In the genomic region with DNA sequence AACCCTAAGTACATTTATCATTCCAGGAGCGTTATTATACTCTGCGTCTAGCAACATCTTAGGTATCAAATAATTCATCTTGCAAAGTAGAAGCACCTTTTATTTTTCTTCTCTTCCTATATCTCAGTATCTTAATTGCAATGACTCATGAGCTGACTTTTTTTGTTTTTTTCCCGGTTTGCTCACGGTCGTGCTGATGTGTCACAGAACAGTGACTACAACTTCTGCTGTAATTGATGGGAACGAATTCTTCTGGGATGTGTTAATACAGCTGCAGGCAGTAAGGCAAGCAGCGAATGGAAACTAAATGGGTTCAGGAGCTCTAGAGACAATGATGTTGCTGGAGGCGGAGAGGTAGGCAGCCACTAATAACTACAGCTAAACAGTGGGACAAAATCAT, we compare ENCODE assay signal across 14 cellular contexts.
DNase-seq lines count a peak whose midpoint lies in the region; ATAC-seq, FAIRE-seq and TF ChIP-seq lines count a peak whose summit lies in the region.
"Had no signal": no experiment of that assay in that cellular context is flagged by ENCODE, and none has a peak within 500 bp of the region (broad histone marks: within the 10 kb centered on the region; RNA-seq: fewer than 3 reads in every experiment).

No MANE protein-coding gene starts in this region.

- no peak for TF ChIP-seq CTCF in mammary epithelial cell (conservative IDR thresholded peaks at IDR 0.05 in 1 of 2, IDR thresholded peaks at IDR 0.05 in 1 of 2; ENCODE audit: extremely low read depth in 1 of 2, insufficient read depth in 1 of 2, low read depth in 1 of 2, low read length in 2 of 2)
- no peak for TF ChIP-seq CTCF in kidney epithelial cell (IDR thresholded peaks at IDR 0.05; ENCODE audit: insufficient read depth, low read length, poor library complexity, severe bottlenecking)
- no peak for TF ChIP-seq CTCF in transverse colon (IDR thresholded peaks at IDR 0.05)

- H3K27me3 ChIP-seq in mammary epithelial cell (ENCODE audit: insufficient read depth, low read length) (no peaks in the 10 kb centered on the region), kidney epithelial cell (ENCODE audit: control insufficient read depth, insufficient read depth, low read length) (no peaks in the 10 kb centered on the region), transverse colon (no peaks in the 10 kb centered on the region)
- H3K27me3 ChIP-seq: esophagus squamous epithelium had no signal

- CTCF ChIA-PET in mammary epithelial cell (lab: Charles Lee; ENCODE audit: low non-redundant PET), result no interaction called here

- 31% methylated on average over 8 of the region's 8 CpGs for WGBS in mammary epithelial cell (ENCODE audit: low coverage, missing lambda C conversion rate)
- WGBS in transverse colon (ENCODE audit: low coverage in 1 of 2), 2 donors, result 82 to 94% methylated on average over 2 to 8 of the region's 8 CpGs

- H3K4me2 ChIP-seq in mammary epithelial cell (ENCODE audit: insufficient read depth, low read depth, low read length), result no peak overlapping the region

- H2AFZ ChIP-seq in mammary epithelial cell (ENCODE audit: low read depth, low read length), result no peak overlapping the region

- TF ChIP-seq EP300 in transverse colon (IDR thresholded peaks at IDR 0.05; ENCODE audit: low read depth), result no peak

- FAIRE-seq in urothelium cell line (lab: Jason Lieb, UNC), result peak; percentile 73

- H4K20me1 ChIP-seq in mammary epithelial cell (ENCODE audit: insufficient read depth, low read length), result no peaks in the 10 kb centered on the region

- BruUV-seq in mammary epithelial cell (replicated peaks; lab: Mats Ljungman, UMichigan), result no TSS peak

- in situ Hi-C loops in mammary epithelial cell (cut with MboI; ENCODE audit: low sequenced_read_pairs in 2 of 2) (no loop called here), transverse colon (cut with MboI; ENCODE audit: low pct_ligation_motif_present in 1 of 4, low pct_unique_long_range_greater_than_20kb in 1 of 4, low sequenced_read_pairs in 3 of 4) (no loop called here)

- H3K36me3 ChIP-seq in mammary epithelial cell (ENCODE audit: insufficient read depth, low read length) (no peaks in the 10 kb centered on the region), kidney epithelial cell (ENCODE audit: control insufficient read depth, insufficient read depth, low read length) (no peaks in the 10 kb centered on the region), transverse colon (no peaks in the 10 kb centered on the region)
- H3K36me3 ChIP-seq: esophagus squamous epithelium had no signal

- no peak for TF ChIP-seq POLR2A in transverse colon (IDR thresholded peaks at IDR 0.05)

- no peak overlapping the region for H3K4me3 ChIP-seq in mammary epithelial cell (replicated peaks in 1 of 3; ENCODE audit: insufficient read depth in 1 of 3, low read depth in 2 of 3, low read length in 3 of 3)
- no peak overlapping the region for H3K4me3 ChIP-seq in kidney epithelial cell (ENCODE audit: low read depth, low read length)
- H3K4me3 ChIP-seq in transverse colon, result no peak overlapping the region
- H3K4me3 ChIP-seq: coronary artery, esophagus squamous epithelium, psoas muscle had no signal

- peak; percentile 86 for DNase-seq in LHCN-M2 (ENCODE audit: low read depth)
- DNase-seq in mammary epithelial cell, result peak; percentile 1
- peak; percentile 93 for DNase-seq in kidney epithelial cell (ENCODE audit: low read depth)
- peak; percentile 56 for DNase-seq in urothelium cell line (ENCODE audit: low spot score)
- no peak for DNase-seq in transverse colon
- DNase-seq in activated effector memory CD4-positive, alpha-beta T cell treated with anti-CD3 and anti-CD28 coated beads, Interleukin-2, amount 50 U/mL, for 16 hours, result no peak
- DNase-seq: esophagus squamous epithelium; HCEC 1CT; NCI-H2107; NK-92 treated with Interleukin-12 subunit alpha and Interleukin-12 subunit beta, amount 100 ng/mL, for 24 hours; psoas muscle; stimulated activated naive CD4-positive, alpha-beta T cell treated with Interleukin-2 at 50 U/mL for 16 hours had no signal

- no peak overlapping the region for H3K9ac ChIP-seq in mammary epithelial cell (ENCODE audit: insufficient read depth, low read length)

- ATAC-seq in HG03139 (IDR thresholded peaks at IDR 0.05; ENCODE audit: unreplicated experiment), result no peak
- ATAC-seq: psoas muscle had no signal

- peaks cover 32% of the 10 kb centered on the region for H3K9me3 ChIP-seq in mammary epithelial cell (replicated peaks; ENCODE audit: insufficient read depth, low read length)
- no peaks in the 10 kb centered on the region for H3K9me3 ChIP-seq in transverse colon
- H3K9me3 ChIP-seq: esophagus squamous epithelium, psoas muscle had no signal

- H3K27ac ChIP-seq in mammary epithelial cell (ENCODE audit: insufficient read depth, low read depth, low read length), result no peak overlapping the region
- H3K27ac ChIP-seq in transverse colon, result no peak overlapping the region
- H3K27ac ChIP-seq: coronary artery, esophagus squamous epithelium, psoas muscle had no signal

- no peaks in the 10 kb centered on the region for H3K4me1 ChIP-seq in mammary epithelial cell (ENCODE audit: insufficient read depth, low read length)
- H3K4me1 ChIP-seq in transverse colon, result no peaks in the 10 kb centered on the region
- H3K4me1 ChIP-seq: esophagus squamous epithelium, psoas muscle had no signal

- dilution Hi-C loops in mammary epithelial cell (cut with HindIII; ENCODE audit: low sequenced_read_pairs), result no loop called here

- intact Hi-C loops in mammary epithelial cell (cut with micrococcal nuclease), result no loop called here
- intact Hi-C loops in transverse colon (cut with DNase I; ENCODE audit: low total_unique reads), result no loop called here

- no peaks in the 10 kb centered on the region for H3K79me2 ChIP-seq in mammary epithelial cell (ENCODE audit: insufficient read depth, low read length)

Comparison
In these comparisons a context has a peak if more than half of its experiments do, and no peak if none do; other contexts are left out.
1. DNase-seq: peak in LHCN-M2 (single experiment), mammary epithelial cell (single experiment), kidney epithelial cell (single experiment) and urothelium cell line (single experiment); none in transverse colon (single experiment) and activated effector memory CD4-positive, alpha-beta T cell treated with anti-CD3 and anti-CD28 coated beads, Interleukin-2, amount 50 U/mL, for 16 hours (single experiment).